In the genomic region with DNA sequence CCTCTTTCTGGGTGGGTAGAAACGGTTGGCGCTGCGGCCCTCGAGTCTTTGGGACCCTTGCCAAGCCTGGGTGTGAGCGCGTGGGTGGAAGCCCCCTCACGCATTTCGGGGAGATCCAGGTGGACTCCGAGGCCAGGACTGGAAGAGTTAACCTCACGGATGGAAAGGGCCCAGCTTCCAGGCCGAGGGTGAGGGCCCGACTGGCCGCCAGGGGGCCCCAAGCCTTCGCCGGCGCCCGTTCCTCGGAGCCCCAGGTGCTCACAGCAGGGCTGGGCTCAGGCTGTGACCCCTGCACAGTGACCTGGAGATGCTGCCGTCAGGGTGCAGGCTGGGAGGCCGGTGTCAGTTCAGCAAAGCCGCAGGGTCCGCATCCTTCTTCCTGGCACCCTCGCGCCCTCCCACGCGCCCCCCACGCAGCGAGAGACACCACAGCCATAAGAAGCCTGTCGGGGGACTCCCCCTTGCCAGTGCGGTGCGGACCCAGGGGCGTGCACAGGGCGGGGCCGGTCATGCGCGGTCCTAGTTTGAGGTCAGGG, we compare ENCODE assay signal across 8 cellular contexts.
DNase-seq lines count a peak whose midpoint lies in the region; ATAC-seq and TF ChIP-seq lines count a peak whose summit lies in the region.

No MANE protein-coding gene starts in this region.

- H3K9me3 ChIP-seq in OCI-LY1 (ENCODE audit: low read length) (no peaks in the 10 kb centered on the region), neutrophil (no peaks in the 10 kb centered on the region), subcutaneous abdominal adipose tissue (ENCODE audit: control insufficient read depth in 5 of 5, low read length in 5 of 5) (peaks cover 0 to 4% (median 3%) of the 10 kb centered on the region in 5 donors)

- DNase-seq in ACHN, result peak; percentile 73
- peak; percentile 85 for DNase-seq in activated effector memory CD4-positive, alpha-beta T cell treated with Interleukin-2 at 50 U/mL for 16 hours
- DNase-seq in foreskin fibroblast, result peak; percentile 36 to 79

- H3F3A ChIP-seq in OCI-LY1 (ENCODE audit: insufficient read depth, low read length), result no peaks in the 10 kb centered on the region

- no peaks in the 10 kb centered on the region for H4K20me1 ChIP-seq in OCI-LY1 (ENCODE audit: insufficient read depth, low read length)

- H3K79me2 ChIP-seq in OCI-LY1 (ENCODE audit: insufficient read depth, low read length), result no peaks in the 10 kb centered on the region

- H3K4me3 ChIP-seq in OCI-LY1 (ENCODE audit: low read depth, low read length, poor library complexity, severe bottlenecking) (peak overlapping the region; percentile 51), foreskin fibroblast (ENCODE audit: low read depth in 1 of 2, low read length in 2 of 2) (peak overlapping the region; percentile 25 to 53), neutrophil (ENCODE audit: low read depth in 1 of 2, low read length in 1 of 2) (peak overlapping the region; percentile 62 to 72), subcutaneous abdominal adipose tissue (ENCODE audit: low read depth in 1 of 5, low read length in 5 of 5) (peak overlapping the region in 4 of 5 donors; percentile 32 to 68 (median 54))

- H3K36me3 ChIP-seq in OCI-LY1 (ENCODE audit: insufficient read depth, low read length), result no peaks in the 10 kb centered on the region
- H3K36me3 ChIP-seq in neutrophil, result no peaks in the 10 kb centered on the region
- no peaks in the 10 kb centered on the region for H3K36me3 ChIP-seq in subcutaneous abdominal adipose tissue (ENCODE audit: control insufficient read depth in 5 of 5, insufficient read depth in 5 of 5, low read length in 5 of 5)

- H3K9me2 ChIP-seq in OCI-LY1 (ENCODE audit: low read depth, low read length), result no peaks in the 10 kb centered on the region

- peak overlapping the region; percentile 62; the same call in 1 of the 2 replicates for H3K4me2 ChIP-seq in OCI-LY1 (ENCODE audit: low read length)

- in situ Hi-C loops in ACHN (cut with HindIII; ENCODE audit: low pct_ligation_motif_present, low pct_unique_long_range_greater_than_20kb, low sequenced_read_pairs), result no loop called here

- H3K27ac ChIP-seq in OCI-LY1 (ENCODE audit: low read depth, low read length, poor library complexity, severe bottlenecking), result no peak overlapping the region
- peak overlapping the region; percentile 78 for H3K27ac ChIP-seq in neutrophil
- no peak overlapping the region for H3K27ac ChIP-seq in subcutaneous abdominal adipose tissue (ENCODE audit: low read depth, low read length)

- H3K4me1 ChIP-seq in OCI-LY1 (ENCODE audit: insufficient read depth, low read length, severe bottlenecking) (no peaks in the 10 kb centered on the region), neutrophil (ENCODE audit: control insufficient read depth in 1 of 2, insufficient read depth in 1 of 2, low read depth in 1 of 2, low read length in 1 of 2) (peaks cover 0 to 15% of the 10 kb centered on the region in 2 experiments), subcutaneous abdominal adipose tissue (ENCODE audit: control insufficient read depth in 5 of 5, insufficient read depth in 5 of 5, low read length in 5 of 5) (peaks cover 0 to 14% (median 9%) of the 10 kb centered on the region in 5 donors)

- H3K27me3 ChIP-seq in OCI-LY1 (ENCODE audit: insufficient read depth, low read length) (peaks cover 5% of the 10 kb centered on the region; the same call in 1 of the 2 replicates), neutrophil (peaks cover 18% of the 10 kb centered on the region), subcutaneous abdominal adipose tissue (ENCODE audit: control insufficient read depth in 5 of 5, insufficient read depth in 4 of 5, low read length in 5 of 5) (peaks cover 0 to 12% (median 7%) of the 10 kb centered on the region in 5 donors)

- ATAC-seq in GM18909 (IDR thresholded peaks at IDR 0.05; ENCODE audit: poor library complexity, unreplicated experiment) (peak; percentile 79), HG03354 (IDR thresholded peaks at IDR 0.05; ENCODE audit: poor library complexity, severe bottlenecking, unreplicated experiment) (peak; percentile 89)

- H2AFZ ChIP-seq in OCI-LY1 (ENCODE audit: low read length), result no peak overlapping the region

- no peak overlapping the region for H3K9ac ChIP-seq in OCI-LY1 (ENCODE audit: low read length)
- peak overlapping the region in 1 of 5 donors; percentile 13 for H3K9ac ChIP-seq in subcutaneous abdominal adipose tissue (ENCODE audit: low read length in 5 of 5)

- TF ChIP-seq CTCF in OCI-LY1 (IDR thresholded peaks at IDR 0.05; ENCODE audit: low read length) (peak; percentile 82), foreskin fibroblast (IDR thresholded peaks at IDR 0.05; ENCODE audit: low read depth, low read length) (peak; percentile 81), neutrophil (IDR thresholded peaks at IDR 0.05) (peak; percentile 73)
